ENCODE assay signal across 8 cellular contexts in genomic region chr17:14301761-14302401, GRCh38. TPM values are rescaled to one million over a fixed set of nuclear protein-coding genes. Genes with fewer than 3 reads are reported as not detected.
DNase-seq lines count a peak whose midpoint lies in the region; ATAC-seq and TF ChIP-seq lines count a peak whose summit lies in the region.

No MANE protein-coding gene starts in this region.

- peaks cover 50% of the 10 kb centered on the region for H3K4me1 ChIP-seq in HUES6 (ENCODE audit: control insufficient read depth, insufficient read depth, low read length)
- peaks cover 46% of the 10 kb centered on the region for H3K4me1 ChIP-seq in upper lobe of right lung

- peaks cover 33% of the 10 kb centered on the region for H3K36me3 Mint-ChIP-seq in activated CD4-positive, alpha-beta memory T cell treated with anti-CD3 and anti-CD28 coated beads, Interleukin-2, amount 10 ng/mL, durations not matched to agents 7 days and 5 days (ENCODE audit: low read depth)
- H3K36me3 Mint-ChIP-seq in endothelial cell (ENCODE audit: low read depth, unreplicated experiment): no peaks in the 10 kb centered on the region
- H3K36me3 Mint-ChIP-seq in nephron (ENCODE audit: low read depth): no peaks in the 10 kb centered on the region

- no peak for ATAC-seq in upper lobe of right lung

- H3K4me3 Mint-ChIP-seq in activated CD4-positive, alpha-beta memory T cell treated with anti-CD3 and anti-CD28 coated beads, Interleukin-2, amount 10 ng/mL, durations not matched to agents 7 days and 5 days: peak overlapping the region; percentile 84
- peak overlapping the region; percentile 94 for H3K4me3 Mint-ChIP-seq in endothelial cell (ENCODE audit: unreplicated experiment)
- H3K4me3 Mint-ChIP-seq in nephron: peak overlapping the region; percentile 79 to 94 (median 85)

- H3K9me3 ChIP-seq in HUES6 (ENCODE audit: control insufficient read depth, insufficient read depth, low read depth, low read length) (no peaks in the 10 kb centered on the region), upper lobe of right lung (no peaks in the 10 kb centered on the region)

- H3K4me3 ChIP-seq in HUES6 (ENCODE audit: low read depth, low read length) (peak overlapping the region; percentile 86), upper lobe of right lung (peak overlapping the region; percentile 61)

- H3K36me3 ChIP-seq in HUES6 (ENCODE audit: control insufficient read depth, insufficient read depth, low read length): no peaks in the 10 kb centered on the region
- H3K36me3 ChIP-seq in upper lobe of right lung: no peaks in the 10 kb centered on the region

- POLR2A ChIA-PET in activated CD4-positive, alpha-beta memory T cell treated with anti-CD3 and anti-CD28 coated beads, Interleukin-2, amount 10 ng/mL, durations not matched to agents 7 days and 5 days (lab: Charles Lee): interaction anchor here (0.7 to 8.2 kb wide), 35 partner anchors 7 to 1284 kb away, joined by 3 to 194 read pairs (median 5); partner anchors contain the start of genes COX10 and ELAC2

- peaks cover 16% of the 10 kb centered on the region for H3K27me3 Mint-ChIP-seq in activated CD4-positive, alpha-beta memory T cell treated with anti-CD3 and anti-CD28 coated beads, Interleukin-2, amount 10 ng/mL, durations not matched to agents 7 days and 5 days
- H3K27me3 Mint-ChIP-seq in endothelial cell (ENCODE audit: unreplicated experiment) (peaks cover 29% of the 10 kb centered on the region), nephron (ENCODE audit: low read depth) (peaks cover 88% of the 10 kb centered on the region)

- intact Hi-C loops in upper lobe of right lung (cut with DNase I): no loop called here

- H3K9ac ChIP-seq in HUES6 (ENCODE audit: low read length): peak overlapping the region; percentile 78

- TF ChIP-seq CTCF in endothelial cell (IDR thresholded peaks at IDR 0.05; ENCODE audit: unreplicated experiment) (no peak), nephron (IDR thresholded peaks at IDR 0.05; ENCODE audit: unreplicated experiment in 3 of 3) (no peak), upper lobe of right lung (IDR thresholded peaks at IDR 0.05) (no peak)

- H3K27ac ChIP-seq in HUES6 (ENCODE audit: low read depth, low read length): no peak overlapping the region
- H3K27ac ChIP-seq in upper lobe of right lung: peak overlapping the region; percentile 75

- CTCF ChIA-PET in activated CD4-positive, alpha-beta memory T cell treated with anti-CD3 and anti-CD28 coated beads, Interleukin-2, amount 10 ng/mL, durations not matched to agents 7 days and 5 days (lab: Charles Lee): interaction anchor here (0.6 to 6.7 kb wide), 18 partner anchors 12 to 1284 kb away, joined by 3 to 74 read pairs (median 5); partner anchors contain the start of genes COX10 and ELAC2

- H3K27ac Mint-ChIP-seq in activated CD4-positive, alpha-beta memory T cell treated with anti-CD3 and anti-CD28 coated beads, Interleukin-2, amount 10 ng/mL, durations not matched to agents 7 days and 5 days: peak overlapping the region; percentile 97
- H3K27ac Mint-ChIP-seq in endothelial cell (ENCODE audit: unreplicated experiment): no peak overlapping the region
- peak overlapping the region in 1 of 3 experiments; percentile 76 for H3K27ac Mint-ChIP-seq in nephron

- H3K9me3 Mint-ChIP-seq in activated CD4-positive, alpha-beta memory T cell treated with anti-CD3 and anti-CD28 coated beads, Interleukin-2, amount 10 ng/mL, durations not matched to agents 7 days and 5 days: no peaks in the 10 kb centered on the region
- H3K9me3 Mint-ChIP-seq in endothelial cell (ENCODE audit: unreplicated experiment) (no peaks in the 10 kb centered on the region), nephron (no peaks in the 10 kb centered on the region)

- H3K4me1 Mint-ChIP-seq in activated CD4-positive, alpha-beta memory T cell treated with anti-CD3 and anti-CD28 coated beads, Interleukin-2, amount 10 ng/mL, durations not matched to agents 7 days and 5 days: peaks cover 63% of the 10 kb centered on the region
- H3K4me1 Mint-ChIP-seq in endothelial cell (ENCODE audit: unreplicated experiment) (peaks cover 30% of the 10 kb centered on the region), nephron (peaks cover 56% of the 10 kb centered on the region)

- peak; percentile 47 for DNase-seq in GM03348 (ENCODE audit: low spot score)
- peak; percentile 78 for DNase-seq in activated CD4-positive, alpha-beta memory T cell treated with anti-CD3 and anti-CD28 coated beads, Interleukin-2, amount 10 ng/mL, durations not matched to agents 7 days and 5 days
- peak; percentile 36 for DNase-seq in endothelial cell (ENCODE audit: low spot score)
- DNase-seq in upper lobe of right lung: peak; percentile 75
- DNase-seq in NCI-H774 (lab: John Stamatoyannopoulos, UW): no peak
- no peak for DNase-seq in NCI-H2171 treated with DMSO at 0.1 percent for 48 hours (lab: John Stamatoyannopoulos, UW)

- H3K27me3 ChIP-seq in HUES6 (ENCODE audit: control insufficient read depth, insufficient read depth, low read length) (peaks cover 90% of the 10 kb centered on the region), upper lobe of right lung (peaks cover 78% of the 10 kb centered on the region)

RNA-seq across cellular contexts. Expression of gene HS3ST3B1, which starts 1.0 kb away (rescaled TPM):
- 10 to 100 TPM; 28.9 to 29.9 TPM for total RNA-seq in activated CD4-positive, alpha-beta memory T cell treated with anti-CD3 and anti-CD28 coated beads, Interleukin-2, amount 10 ng/mL, durations not matched to agents 7 days and 5 days
- total RNA-seq in endothelial cell (ENCODE audit: unreplicated experiment) (8.5 TPM), upper lobe of right lung (2.7 TPM)

Comparison
In these comparisons a context has a peak if more than half of its experiments do, and no peak if none do; other contexts are left out.
1. DNase-seq: peak in GM03348 (single experiment), activated CD4-positive, alpha-beta memory T cell treated with anti-CD3 and anti-CD28 coated beads, Interleukin-2, amount 10 ng/mL, durations not matched to agents 7 days and 5 days (single experiment), endothelial cell (single experiment) and upper lobe of right lung (single experiment); none in NCI-H774 (single experiment) and NCI-H2171 treated with DMSO at 0.1 percent for 48 hours (single experiment).
2. Peak in every context shown above with its lines, with median percentiles within 50 percentile points of each other: H3K4me3 Mint-ChIP-seq.